Comparison of ENCODE assay signal across 31 cellular contexts in the genomic region with DNA sequence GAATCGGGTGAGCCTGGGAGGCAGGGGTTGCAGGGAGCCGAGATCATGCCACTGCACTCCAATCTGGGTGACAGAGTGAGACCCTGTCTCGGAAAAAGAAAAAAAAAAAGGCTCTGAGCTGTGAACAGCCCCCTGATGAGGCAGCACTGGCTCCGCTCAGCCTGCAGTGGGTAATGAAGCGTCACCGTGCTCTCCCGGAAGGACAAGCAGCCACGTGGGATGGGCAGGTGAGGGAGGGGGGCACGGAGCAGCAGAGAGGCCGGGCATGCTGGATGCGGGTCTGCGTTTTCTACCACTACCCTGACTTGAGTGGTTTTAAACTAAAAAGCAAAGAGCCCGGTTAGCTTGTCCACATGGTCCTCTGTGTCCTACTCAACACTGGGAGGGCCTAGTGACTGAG.
"Had no signal": no experiment of that assay in that cellular context is flagged by ENCODE, and none has a peak within 500 bp of the region (broad histone marks: within the 10 kb centered on the region; RNA-seq: fewer than 3 reads in every experiment).

No MANE protein-coding gene starts in this region.

- H3K27ac Mint-ChIP-seq: activated B cell treated with CpG ODN at 0.5 μM for 24 hours; activated CD4-positive, alpha-beta memory T cell treated with anti-CD3 and anti-CD28 coated beads, Interleukin-2, amount 10 ng/mL, durations not matched to agents 7 days and 5 days; activated CD4-positive, alpha-beta T cell treated with anti-CD3 and anti-CD28 coated beads, Interleukin-2, amount 10 ng/mL, durations not matched to agents 24 days and 14 days; activated naive CD4-positive, alpha-beta T cell treated with anti-CD3 and anti-CD28 coated beads, Interleukin-2, amount 10 ng/mL, durations not matched to agents 7 days and 5 days; dendritic cell treated with granulocyte-macrophage colony-stimulating factor and Interleukin-4, amounts not matched to agents 40 ng/mL and 50 ng/mL, for 4 days; T-helper 17 cell; T-helper 2 cell treated with Interferon-gamma antibody and Interleukin-4, amounts not matched to agents 5 μg/mL and 100 μg/mL, for 36 hours had no signal

- H3K27me3 Mint-ChIP-seq: activated B cell treated with CpG ODN at 0.5 μM for 24 hours; activated CD4-positive, alpha-beta memory T cell treated with anti-CD3 and anti-CD28 coated beads, Interleukin-2, amount 10 ng/mL, durations not matched to agents 7 days and 5 days; activated CD4-positive, alpha-beta T cell treated with anti-CD3 and anti-CD28 coated beads, Interleukin-2, amount 10 ng/mL, durations not matched to agents 24 days and 14 days; activated naive CD4-positive, alpha-beta T cell treated with anti-CD3 and anti-CD28 coated beads, Interleukin-2, amount 10 ng/mL, durations not matched to agents 7 days and 5 days; dendritic cell treated with granulocyte-macrophage colony-stimulating factor and Interleukin-4, amounts not matched to agents 40 ng/mL and 50 ng/mL, for 4 days; T-helper 17 cell had no signal

- H3K4me1 Mint-ChIP-seq: activated B cell treated with CpG ODN at 0.5 μM for 24 hours; activated CD4-positive, alpha-beta T cell treated with anti-CD3 and anti-CD28 coated beads, Interleukin-2, amount 10 ng/mL, durations not matched to agents 24 days and 14 days; activated naive CD4-positive, alpha-beta T cell treated with anti-CD3 and anti-CD28 coated beads, Interleukin-2, amount 10 ng/mL, durations not matched to agents 7 days and 5 days; T-helper 17 cell had no signal

- H3K9me3 ChIP-seq: adrenal gland had no signal

- H3K27me3 ChIP-seq: adrenal gland, body of pancreas, colonic mucosa, dorsolateral prefrontal cortex had no signal

- H3K4me3 ChIP-seq: adrenal gland, body of pancreas, colonic mucosa, dorsolateral prefrontal cortex had no signal

- H3K9me3 Mint-ChIP-seq: activated naive CD4-positive, alpha-beta T cell treated with anti-CD3 and anti-CD28 coated beads, Interleukin-2, amount 50 U/mL, for 72 hours had no signal

- DNase-seq: activated B cell treated with CpG ODN at 0.5 μM for 24 hours; activated CD4-positive, alpha-beta memory T cell treated with anti-CD3 and anti-CD28 coated beads, Interleukin-2, amount 10 ng/mL, durations not matched to agents 7 days and 5 days; activated CD4-positive, alpha-beta T cell treated with anti-CD3 and anti-CD28 coated beads, Interleukin-2, amount 10 ng/mL, durations not matched to agents 24 days and 14 days; activated CD4-positive, alpha-beta T cell treated with anti-CD3 and anti-CD28 coated beads, Interleukin-2, amount 50 U/mL, for 4 hours; activated CD8-positive, alpha-beta memory T cell treated with anti-CD3 and anti-CD28 coated beads, Interleukin-2, amount 50 U/mL, for 48 hours; activated gamma-delta T cell; activated naive CD4-positive, alpha-beta T cell; activated naive CD4-positive, alpha-beta T cell treated with anti-CD3 and anti-CD28 coated beads, Interleukin-2, amount 10 ng/mL, durations not matched to agents 7 days and 5 days; activated T-cell treated with anti-CD3 and anti-CD28 coated beads for 4 hours; activated T-cell treated with anti-CD3 and anti-CD28 coated beads, Interleukin-2, amount 50 U/mL, for 4 hours; adrenal gland; amygdala; aorta; body of pancreas; central memory CD4-positive, alpha-beta T cell; cerebellar nuclear complex; colonic mucosa; dorsolateral prefrontal cortex; effector memory CD4-positive, alpha-beta T cell; foreskin fibroblast; head of caudate nucleus; T-helper 1 cell; T-helper 17 cell; T1000; WERI-Rb-1 had no signal

- H3K4me3 Mint-ChIP-seq: activated B cell treated with CpG ODN at 0.5 μM for 24 hours; activated CD4-positive, alpha-beta memory T cell treated with anti-CD3 and anti-CD28 coated beads, Interleukin-2, amount 10 ng/mL, durations not matched to agents 7 days and 5 days; activated CD4-positive, alpha-beta T cell treated with anti-CD3 and anti-CD28 coated beads, Interleukin-2, amount 10 ng/mL, durations not matched to agents 24 days and 14 days; activated naive CD4-positive, alpha-beta T cell treated with anti-CD3 and anti-CD28 coated beads, Interleukin-2, amount 10 ng/mL, durations not matched to agents 7 days and 5 days; activated T-cell treated with anti-CD3 and anti-CD28 coated beads, Interleukin-2, amount 50 U/mL, for 4 hours; dendritic cell treated with granulocyte-macrophage colony-stimulating factor and Interleukin-4, amounts not matched to agents 40 ng/mL and 50 ng/mL, for 4 days; T-helper 17 cell; T-helper 2 cell treated with Interferon-gamma antibody and Interleukin-4, amounts not matched to agents 5 μg/mL and 100 μg/mL, for 36 hours had no signal

- H3K27ac ChIP-seq: adrenal gland, body of pancreas, colonic mucosa, dorsolateral prefrontal cortex, WERI-Rb-1 had no signal

- H3K36me3 ChIP-seq: colonic mucosa had no signal

- ATAC-seq: activated CD4-positive, CD25-positive, alpha-beta regulatory T cell treated with anti-CD3 and anti-CD28 coated beads, Interleukin-2, amount 50 U/mL, for 24 hours; activated T-cell treated with anti-CD3 and anti-CD28 coated beads, Interleukin-2, amount 50 U/mL, for 4 hours; body of pancreas; esophagus mucosa; SK-N-SH treated with all-trans-retinoic acid at 6 μM for 48 hours; T-helper 17 cell had no signal

- H3K4me1 ChIP-seq: adrenal gland, body of pancreas, colonic mucosa had no signal
